28 cellular contexts compared by ENCODE assay signal in the genomic region with DNA sequence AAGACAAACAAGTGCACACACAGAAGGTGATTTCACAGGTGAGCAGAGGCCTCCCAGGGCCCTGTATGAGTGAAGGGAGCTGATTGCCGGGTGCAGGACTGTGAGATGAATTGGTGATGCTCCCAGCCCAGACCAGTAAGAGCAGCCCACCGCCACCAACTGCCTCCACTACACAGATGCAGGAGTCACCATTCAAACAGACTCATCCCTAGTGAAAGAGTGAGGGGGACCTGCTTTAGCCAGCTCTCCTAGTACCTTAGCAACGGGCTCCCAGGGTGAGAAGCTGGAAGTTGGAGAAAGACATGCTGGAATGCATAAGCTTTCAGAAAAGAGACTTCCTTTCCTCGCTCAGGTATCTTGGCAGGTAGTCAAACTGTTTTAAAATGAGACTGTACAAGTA.
A peak's percentile ranks its signal among the peaks of the same experiment; 100 is the strongest.
DNase-seq lines count a peak whose midpoint lies in the region; ATAC-seq and TF ChIP-seq lines count a peak whose summit lies in the region.
"Had no signal": no experiment of that assay in that cellular context is flagged by ENCODE, and none has a peak within 500 bp of the region (broad histone marks: within the 10 kb centered on the region; RNA-seq: fewer than 3 reads in every experiment).

No MANE protein-coding gene starts in this region.

- peak overlapping the region; percentile 33 for H3K27ac ChIP-seq in left ventricle myocardium inferior (replicated peaks)
- H3K27ac ChIP-seq: ascending aorta, coronary artery, transverse colon had no signal

- H3K9me3 Mint-ChIP-seq in progenitor cell of endocrine pancreas (ENCODE audit: low read depth), result no peaks in the 10 kb centered on the region
- H3K9me3 Mint-ChIP-seq: activated naive CD8-positive, alpha-beta T cell treated with anti-CD3 and anti-CD28 coated beads, Interleukin-2, amount 10 ng/mL, durations not matched to agents 7 days and 5 days; activated T-cell treated with anti-CD3 and anti-CD28 coated beads, Interleukin-2, amount 50 U/mL, for 4 hours had no signal

- H3K4me3 Mint-ChIP-seq in progenitor cell of endocrine pancreas (ENCODE audit: low read depth), result no peak overlapping the region
- H3K4me3 Mint-ChIP-seq: activated CD8-positive, alpha-beta memory T cell treated with anti-CD3 and anti-CD28 coated beads, Interleukin-2, amount 10 ng/mL, durations not matched to agents 7 days and 5 days; activated naive CD8-positive, alpha-beta T cell treated with anti-CD3 and anti-CD28 coated beads, Interleukin-2, amount 10 ng/mL, durations not matched to agents 7 days and 5 days; activated T-cell treated with anti-CD3 and anti-CD28 coated beads, Interleukin-2, amount 50 U/mL, for 4 hours; CD14-positive monocyte had no signal

- peak overlapping the region; percentile 60 for H3K27ac Mint-ChIP-seq in progenitor cell of endocrine pancreas
- H3K27ac Mint-ChIP-seq: activated CD8-positive, alpha-beta memory T cell treated with anti-CD3 and anti-CD28 coated beads, Interleukin-2, amount 10 ng/mL, durations not matched to agents 7 days and 5 days; activated naive CD8-positive, alpha-beta T cell treated with anti-CD3 and anti-CD28 coated beads, Interleukin-2, amount 10 ng/mL, durations not matched to agents 7 days and 5 days had no signal

- H3K4me1 ChIP-seq in left ventricle myocardium inferior, result peaks cover 15% of the 10 kb centered on the region
- H3K4me1 ChIP-seq: ascending aorta, Caco-2, transverse colon had no signal

- no peaks in the 10 kb centered on the region for H3K27me3 Mint-ChIP-seq in progenitor cell of endocrine pancreas
- H3K27me3 Mint-ChIP-seq: activated CD8-positive, alpha-beta memory T cell treated with anti-CD3 and anti-CD28 coated beads, Interleukin-2, amount 10 ng/mL, durations not matched to agents 7 days and 5 days; activated naive CD8-positive, alpha-beta T cell treated with anti-CD3 and anti-CD28 coated beads, Interleukin-2, amount 10 ng/mL, durations not matched to agents 7 days and 5 days had no signal

- peaks cover 15% of the 10 kb centered on the region for H3K36me3 ChIP-seq in left ventricle myocardium inferior
- H3K36me3 ChIP-seq: transverse colon had no signal

- no peaks in the 10 kb centered on the region for H3K9me3 ChIP-seq in left ventricle myocardium inferior (replicated peaks)
- H3K9me3 ChIP-seq: ascending aorta, Caco-2, heart left ventricle, transverse colon had no signal

- H3K4me3 ChIP-seq in left ventricle myocardium inferior, result no peak overlapping the region
- H3K4me3 ChIP-seq: ascending aorta, coronary artery, heart left ventricle, transverse colon had no signal

- ATAC-seq in Right ventricle myocardium superior (ENCODE audit: poor library complexity) (no peak), left lobe of liver (peak; percentile 34)
- ATAC-seq: activated CD8-positive, alpha-beta memory T cell treated with anti-CD3 and anti-CD28 coated beads, Interleukin-2, amount 10 ng/mL, durations not matched to agents 7 days and 5 days; activated T-cell treated with anti-CD3 and anti-CD28 coated beads, Interleukin-2, amount 50 U/mL, for 4 hours had no signal

- H3K4me1 Mint-ChIP-seq in progenitor cell of endocrine pancreas (ENCODE audit: low read depth), result peaks cover 17% of the 10 kb centered on the region
- H3K4me1 Mint-ChIP-seq: activated CD8-positive, alpha-beta memory T cell treated with anti-CD3 and anti-CD28 coated beads, Interleukin-2, amount 10 ng/mL, durations not matched to agents 7 days and 5 days; activated naive CD8-positive, alpha-beta T cell treated with anti-CD3 and anti-CD28 coated beads, Interleukin-2, amount 10 ng/mL, durations not matched to agents 7 days and 5 days; CD14-positive monocyte had no signal

- DNase-seq in left ventricle myocardium inferior (no peak), Right ventricle myocardium superior (no peak), left lobe of liver (ENCODE audit: low spot score) (no peak), progenitor cell of endocrine pancreas (ENCODE audit: low spot score, unreplicated experiment) (no peak), SIG-M5 (lab: John Stamatoyannopoulos, UW) (no peak), NCI-H1436 (lab: John Stamatoyannopoulos, UW) (no peak), NCI-H345 (lab: John Stamatoyannopoulos, UW) (no peak)
- no peak for DNase-seq in stimulated activated naive CD4-positive, alpha-beta T cell (lab: John Stamatoyannopoulos, UW)
- DNase-seq: 8988T; activated CD4-positive, alpha-beta T cell treated with anti-CD3 and anti-CD28 coated beads, Interleukin-2, amount 50 U/mL, for 4 hours; activated CD8-positive, alpha-beta memory T cell treated with anti-CD3 and anti-CD28 coated beads, Interleukin-2, amount 10 ng/mL, durations not matched to agents 7 days and 5 days; activated gamma-delta T cell; activated naive CD8-positive, alpha-beta T cell treated with anti-CD3 and anti-CD28 coated beads, Interleukin-2, amount 10 ng/mL, durations not matched to agents 7 days and 5 days; activated T-cell treated with anti-CD3 and anti-CD28 coated beads, Interleukin-2, amount 50 U/mL, for 4 hours; Caco-2; DMS53; effector memory CD4-positive, alpha-beta T cell; HCEC 1CT; Kasumi-1; NCI-H1417 treated with DMSO at 0.1 percent for 48 hours; NCI-H2081 treated with DMSO at 0.1 percent for 48 hours; NCI-H748 treated with DMSO at 0.1 percent for 48 hours; stimulated activated CD4-positive, alpha-beta T cell treated with anti-CD3 and anti-CD28 coated beads, Interleukin-4, amount 100 ng/mL, for 1 hour; transverse colon had no signal

- H3K36me3 Mint-ChIP-seq in progenitor cell of endocrine pancreas (ENCODE audit: insufficient read depth), result peaks cover 23% of the 10 kb centered on the region
- H3K36me3 Mint-ChIP-seq: activated CD8-positive, alpha-beta memory T cell treated with anti-CD3 and anti-CD28 coated beads, Interleukin-2, amount 10 ng/mL, durations not matched to agents 7 days and 5 days had no signal

- intact Hi-C loops in left ventricle myocardium inferior (cut with micrococcal nuclease) (no loop called here), Right ventricle myocardium superior (cut with DNase I) (no loop called here)

- H3K27me3 ChIP-seq in left ventricle myocardium inferior (ENCODE audit: low read depth), result no peaks in the 10 kb centered on the region
- H3K27me3 ChIP-seq: ascending aorta, heart left ventricle, transverse colon had no signal

- TF ChIP-seq CTCF in left ventricle myocardium inferior (IDR thresholded peaks at IDR 0.05; ENCODE audit: borderline replicate concordance) (no peak), progenitor cell of endocrine pancreas (IDR thresholded peaks at IDR 0.05; ENCODE audit: unreplicated experiment) (no peak)
